ENCODE assay signal across 32 cellular contexts in the genomic region with DNA sequence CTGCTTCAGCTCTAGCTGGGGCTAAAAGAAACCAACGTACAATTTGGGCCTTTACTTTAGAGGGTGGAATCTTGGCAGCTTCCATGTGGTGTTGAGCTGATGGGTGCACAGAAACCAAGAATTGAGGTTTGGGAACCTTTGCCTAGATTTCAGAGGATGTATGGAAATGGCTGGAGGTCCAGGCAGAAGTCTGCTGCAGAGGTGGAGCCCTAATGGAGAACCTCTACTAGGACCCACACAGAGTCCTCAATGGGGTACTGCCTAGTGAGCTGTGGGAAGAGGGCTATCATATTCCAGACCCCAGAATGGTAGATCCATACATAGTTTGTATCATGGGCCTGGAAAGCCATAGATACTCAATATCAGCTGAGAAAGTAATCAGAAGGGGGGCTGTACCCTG.
"Had no signal": no experiment of that assay in that cellular context is flagged by ENCODE, and none has a peak within 500 bp of the region (broad histone marks: within the 10 kb centered on the region; RNA-seq: fewer than 3 reads in every experiment).

No MANE protein-coding gene starts in this region.

- H3K27ac ChIP-seq: ascending aorta, cardiac muscle cell, VCaP had no signal

- DNase-seq: activated B cell treated with CpG ODN at 0.5 μM for 24 hours; activated CD4-positive, alpha-beta memory T cell treated with anti-CD3 and anti-CD28 coated beads for 36 hours; activated CD4-positive, alpha-beta T cell treated with anti-CD3 and anti-CD28 coated beads for 4 hours; activated CD4-positive, alpha-beta T cell treated with anti-CD3 and anti-CD28 coated beads, Interleukin-2, amount 10 ng/mL, durations not matched to agents 24 days and 14 days; activated CD4-positive, alpha-beta T cell treated with anti-CD3 and anti-CD28 coated beads, Interleukin-2, amount 50 U/mL, for 1 hour; activated CD4-positive, alpha-beta T cell treated with anti-CD3 and anti-CD28 coated beads, Interleukin-2, amount 50 U/mL, for 4 hours; activated CD4-positive, CD25-positive, alpha-beta regulatory T cell treated with anti-CD3 and anti-CD28 coated beads, Interleukin-2, amount 50 U/mL, for 72 hours; activated CD8-positive, alpha-beta memory T cell treated with anti-CD3 and anti-CD28 coated beads, Interleukin-2, amount 50 U/mL, for 4 hours; activated CD8-positive, alpha-beta T cell treated with anti-CD3 and anti-CD28 coated beads for 36 hours; activated effector memory CD4-positive, alpha-beta T cell treated with anti-CD3 and anti-CD28 coated beads, Interleukin-2, amount 50 U/mL, for 16 hours; activated gamma-delta T cell treated with Interleukin-2 at 50 U/mL for 16 hours; activated naive CD4-positive, alpha-beta T cell treated with anti-CD3 and anti-CD28 coated beads, Interleukin-2, amount 10 ng/mL, durations not matched to agents 7 days and 5 days; activated naive CD4-positive, alpha-beta T cell treated with Interleukin-2 at 50 U/mL for 16 hours; activated naive CD8-positive, alpha-beta T cell treated with anti-CD3 and anti-CD28 coated beads, Interleukin-2, amount 10 ng/mL, durations not matched to agents 7 days and 5 days; activated naive CD8-positive, alpha-beta T cell treated with anti-CD3 and anti-CD28 coated beads, Interleukin-2, amount 50 U/mL, for 24 hours; activated T-cell treated with anti-CD3 and anti-CD28 coated beads for 4 hours; activated T-cell treated with anti-CD3 and anti-CD28 coated beads, Interleukin-2, amount 50 U/mL, for 1 hour; activated T-cell treated with anti-CD3 and anti-CD28 coated beads, Interleukin-2, amount 50 U/mL, for 4 hours; activated T-cell treated with anti-CD3 and anti-CD28 coated beads, Interleukin-2, amount 50 U/mL, for 72 hours; amygdala; anterior cingulate cortex; caudate nucleus; cerebellar nuclear complex; T-helper 1 cell; T-helper 2 cell; T-helper 9 cell had no signal

- FAIRE-seq: bronchial epithelial cell, TTC549 had no signal

- H3K4me1 ChIP-seq: ascending aorta had no signal

- H3K4me3 ChIP-seq: ascending aorta, cardiac muscle cell had no signal

- H3K27me3 ChIP-seq: ascending aorta, cardiac muscle cell had no signal

- H3K9me3 ChIP-seq: ascending aorta had no signal

- ATAC-seq: activated CD8-positive, alpha-beta T cell treated with anti-CD3 and anti-CD28 coated beads for 36 hours; activated naive CD8-positive, alpha-beta T cell treated with anti-CD3 and anti-CD28 coated beads, Interleukin-2, amount 50 U/mL, for 24 hours; activated T-cell treated with anti-CD3 and anti-CD28 coated beads, Interleukin-2, amount 50 U/mL, for 4 hours; activated T-cell treated with anti-CD3 and anti-CD28 coated beads, Interleukin-2, amount 50 U/mL, for 72 hours; activated T-helper 17 cell treated with anti-CD3 and anti-CD28 coated beads, Interleukin-2, amount 50 U/mL, for 72 hours had no signal

- H3K36me3 ChIP-seq: ascending aorta, cardiac muscle cell had no signal
